ENCODE assay signal across 23 cellular contexts in genomic region chr20:41553142-41553879, GRCh38.
DNase-seq lines count a peak whose midpoint lies in the region; ATAC-seq, FAIRE-seq and TF ChIP-seq lines count a peak whose summit lies in the region.
"Had no signal": no experiment of that assay in that cellular context is flagged by ENCODE, and none has a peak within 500 bp of the region (broad histone marks: within the 10 kb centered on the region; RNA-seq: fewer than 3 reads in every experiment).

No MANE protein-coding gene starts in this region.

- H3K4me2 ChIP-seq in GM12878 (ENCODE audit: control insufficient read depth, insufficient read depth), result peak overlapping the region; percentile 15; the same call in 1 of the 2 replicates
- H3K4me2 ChIP-seq in neural progenitor cell, result peak overlapping the region; percentile 44

- RAD21 ChIA-PET in GM12878 (lab: Charles Lee; ENCODE audit: unreplicated experiment), result interaction anchor here (0.8 to 4.3 kb wide), 5 partner anchors 10 to 64 kb away, joined by 3 to 33 read pairs (median 6); partner anchors contain the start of gene CHD6

- no peaks in the 10 kb centered on the region for H3F3A ChIP-seq in neural progenitor cell (ENCODE audit: low read depth)

- H3K27me3 Mint-ChIP-seq in neural progenitor cell (ENCODE audit: insufficient read depth, low read depth), result peaks cover 4% of the 10 kb centered on the region

- intact Hi-C loops in GM12878 (cut with micrococcal nuclease; ENCODE audit: unreplicated experiment), result no loop called here

- H4K20me1 ChIP-seq in GM12878 (ENCODE audit: control insufficient read depth, insufficient read depth) (no peaks in the 10 kb centered on the region), neural progenitor cell (ENCODE audit: low read depth) (peaks cover 41% of the 10 kb centered on the region)

- peak overlapping the region; percentile 59 for H3K27ac ChIP-seq in C4-2B
- peak overlapping the region; percentile 41 for H3K27ac ChIP-seq in GM12878 (ENCODE audit: control insufficient read depth, insufficient read depth)
- H3K27ac ChIP-seq in neural progenitor cell, result no peak overlapping the region
- H3K27ac ChIP-seq in brain microvascular endothelial cell, result no peak overlapping the region
- H3K27ac ChIP-seq: BLaER1 treated with 17β-estradiol and CSF1 and Interleukin-3, amounts not matched to agents 10 nM and 100 nM; spleen; stomach had no signal

- no peaks in the 10 kb centered on the region for H3K27me3 ChIP-seq in GM12878 (replicated peaks in 1 of 2; ENCODE audit: control insufficient read depth in 2 of 2, insufficient read depth in 2 of 2, low read length in 1 of 2)
- no peaks in the 10 kb centered on the region for H3K27me3 ChIP-seq in neural progenitor cell
- no peaks in the 10 kb centered on the region for H3K27me3 ChIP-seq in brain microvascular endothelial cell (replicated peaks)
- H3K27me3 ChIP-seq: BLaER1 treated with 17β-estradiol and CSF1 and Interleukin-3, amounts not matched to agents 10 nM and 100 nM; spleen; stomach had no signal

- peaks cover 0 to 5% of the 10 kb centered on the region in 2 experiments; a peak in 3 of 4 replicates for H3K36me3 ChIP-seq in GM12878 (ENCODE audit: control insufficient read depth in 2 of 2, insufficient read depth in 2 of 2, low read length in 1 of 2)
- no peaks in the 10 kb centered on the region for H3K36me3 ChIP-seq in neural progenitor cell
- no peaks in the 10 kb centered on the region for H3K36me3 ChIP-seq in brain microvascular endothelial cell (replicated peaks)
- H3K36me3 ChIP-seq: HAP-1 had no signal

- peaks cover 10% of the 10 kb centered on the region for H3K79me2 ChIP-seq in GM12878 (ENCODE audit: control insufficient read depth, insufficient read depth, low read length)
- peaks cover 75% of the 10 kb centered on the region for H3K79me2 ChIP-seq in neural progenitor cell (ENCODE audit: low read depth)

- in situ Hi-C loops in GM13977 (cut with MboI; ENCODE audit: low pct_unique_long_range_greater_than_20kb, low sequenced_read_pairs, unreplicated experiment) (no loop called here), GM12878 (cut with MboI) (no loop called here), GM13976 (cut with MboI; ENCODE audit: low sequenced_read_pairs, unreplicated experiment) (no loop called here), brain microvascular endothelial cell (cut with HindIII; ENCODE audit: low pct_ligation_motif_present, low sequenced_read_pairs) (no loop called here)

- TF ChIP-seq EP300 in GM12878 (IDR thresholded peaks at IDR 0.05; ENCODE audit: borderline replicate concordance in 1 of 2, control insufficient read depth in 1 of 2, low read depth in 2 of 2, low read length in 2 of 2), result no peak

- no peak overlapping the region for H3K27ac Mint-ChIP-seq in neural progenitor cell
- H3K27ac Mint-ChIP-seq: activated T-helper 1 cell treated with anti-CD3 and anti-CD28 coated beads, Interleukin-12 subunit alpha, Interleukin-12 subunit beta, Interleukin-2, Interleukin-4 antibody, amounts not matched to agents 30 ng/mL and 10 ng/mL and 1 ng/mL, durations not matched to agents 14 hours and 24 hours and 36 hours had no signal

- WGBS in GM12878 (ENCODE audit: insufficient coverage, insufficient replicate concordance, low lambda C conversion rate, missing lambda C conversion rate), result 67% methylated on average over 9 of the region's 9 CpGs

- H3K4me3 ChIP-seq in GM12878 (no peak overlapping the region), neural progenitor cell (no peak overlapping the region), brain microvascular endothelial cell (ENCODE audit: low read depth, low read length) (no peak overlapping the region)
- H3K4me3 ChIP-seq: BLaER1 treated with 17β-estradiol and CSF1 and Interleukin-3, amounts not matched to agents 10 nM and 100 nM; HAP-1; spleen; stomach had no signal

- BruUV-seq in GM12878 (replicated peaks; lab: Mats Ljungman, UMichigan), result no TSS peak

- POLR2A ChIA-PET in GM12878 (lab: Charles Lee), result interaction anchor here (0.9 to 2.3 kb wide), 4 partner anchors 18 to 68 kb away, joined by 3 to 7 read pairs (median 4); partner anchors contain the start of gene CHD6

- H3K9ac ChIP-seq in GM12878 (ENCODE audit: control insufficient read depth, insufficient read depth, low read length), result no peak overlapping the region
- no peak overlapping the region for H3K9ac ChIP-seq in neural progenitor cell
- H3K9ac ChIP-seq: BLaER1 treated with 17β-estradiol and CSF1 and Interleukin-3, amounts not matched to agents 10 nM and 100 nM had no signal

- TF ChIP-seq CTCF in C4-2B (conservative IDR thresholded peaks at IDR 0.05), result no peak
- TF ChIP-seq CTCF in GM13977 (IDR thresholded peaks at IDR 0.05; ENCODE audit: extremely low read depth, insufficient read depth, missing control alignments), result no peak
- no peak for TF ChIP-seq CTCF in GM12878 (IDR thresholded peaks at IDR 0.05 in 2 of 3, conservative IDR thresholded peaks at IDR 0.05 in 1 of 3; ENCODE audit: control insufficient read depth in 2 of 3, extremely low read depth in 1 of 3, insufficient read depth in 1 of 3, low read depth in 3 of 3, low read length in 3 of 3)
- no peak for TF ChIP-seq CTCF in neural progenitor cell (IDR thresholded peaks at IDR 0.05)
- no peak for TF ChIP-seq CTCF in GM13976 (IDR thresholded peaks at IDR 0.05; ENCODE audit: borderline replicate concordance, control extremely low read depth, extremely low read depth, insufficient read depth, missing control alignments)
- TF ChIP-seq CTCF in brain microvascular endothelial cell (IDR thresholded peaks at IDR 0.05; ENCODE audit: low read depth, low read length, missing control alignments), result no peak

- H2AFZ ChIP-seq in GM12878 (ENCODE audit: control insufficient read depth, low read depth, low read length) (no peak overlapping the region), neural progenitor cell (replicated peaks) (no peak overlapping the region)

- 0 out of 2 replicates have a peak, but pooled peaks cover 4% of the 10 kb centered on the region for H3K4me1 ChIP-seq in GM12878 (ENCODE audit: control insufficient read depth, insufficient read depth, low read length)
- H3K4me1 ChIP-seq in neural progenitor cell, result peaks cover 37% of the 10 kb centered on the region
- H3K4me1 ChIP-seq: HAP-1 had no signal

- SMC1A ChIA-PET in GM12878 (lab: Charles Lee; ENCODE audit: uncharacterized antibody, unreplicated experiment), result interaction anchor here (0.8 to 3.9 kb wide), 10 partner anchors 9 to 88 kb away, joined by 3 to 12 read pairs (median 3); no protein-coding TSS in a partner anchor

- CTCF ChIA-PET in GM12878 (lab: Yijun Ruan, JAX), result interaction anchor here (0.7 to 1.6 kb wide), 3 partner anchors 10 to 18 kb away, joined by 3 to 7 read pairs (median 3); no protein-coding TSS in a partner anchor

- ATAC-seq in GM12878, result peak; percentile 84
- ATAC-seq: activated naive CD4-positive, alpha-beta T cell treated with anti-CD3 and anti-CD28 coated beads, Interleukin-2, amount 50 U/mL, for 72 hours had no signal

- no peak overlapping the region for H3K4me3 Mint-ChIP-seq in neural progenitor cell
- H3K4me3 Mint-ChIP-seq: activated T-helper 1 cell treated with anti-CD3 and anti-CD28 coated beads, Interleukin-12 subunit alpha, Interleukin-12 subunit beta, Interleukin-2, Interleukin-4 antibody, amounts not matched to agents 30 ng/mL and 10 ng/mL and 1 ng/mL, durations not matched to agents 14 hours and 24 hours and 36 hours had no signal

- no peak for TF ChIP-seq POLR2A in GM12878 (IDR thresholded peaks at IDR 0.05; ENCODE audit: low read depth, low read length)

- DNase-seq in GM13977 (ENCODE audit: low spot score) (peak; percentile 30), GM12878 (ENCODE audit: low read depth, low spot score) (no peak), neural progenitor cell (ENCODE audit: low spot score) (no peak), GM13976 (ENCODE audit: low spot score) (no peak), brain microvascular endothelial cell (no peak)
- DNase-seq in activated CD4-positive, alpha-beta T cell treated with anti-CD3 and anti-CD28 coated beads for 1 hour, result no peak
- DNase-seq in stimulated activated CD4-positive, alpha-beta T cell treated with anti-CD3 and anti-CD28 coated beads, Interleukin-2, amount 100 ng/mL, for 48 hours, result no peak
- DNase-seq: EL; mesenchymal stem cell; MM.1S; NCI-H1694 treated with DMSO at 0.1 percent for 48 hours; NCI-H226; NCI-H748 treated with DMSO at 0.1 percent for 48 hours; retina; spleen; stimulated activated CD4-positive, alpha-beta T cell treated with anti-CD3 and anti-CD28 coated beads, Interleukin-4, amount 100 ng/mL, for 4 hours; stomach had no signal

- peaks cover 50% of the 10 kb centered on the region for H3K36me3 Mint-ChIP-seq in neural progenitor cell

- H3K9me3 ChIP-seq in GM12878 (replicated peaks; ENCODE audit: control insufficient read depth, insufficient read depth, low read length) (peaks cover 5% of the 10 kb centered on the region; the same call in 2 of the 3 replicates), neural progenitor cell (ENCODE audit: low read depth) (no peaks in the 10 kb centered on the region)
- H3K9me3 ChIP-seq: HAP-1, stomach had no signal

- H3K9me3 Mint-ChIP-seq in neural progenitor cell, result peaks cover 66% of the 10 kb centered on the region

- H3K4me1 Mint-ChIP-seq in neural progenitor cell, result no peaks in the 10 kb centered on the region

- no peak for TF ChIP-seq RAD21 in GM12878 (IDR thresholded peaks at IDR 0.05; ENCODE audit: insufficient read depth, low read depth, low read length)

- FAIRE-seq in GM12878 (lab: Jason Lieb, UNC), result no peak
- FAIRE-seq: astrocyte had no signal

TF ChIP-seq in GM12878, 131 proteins besides CTCF, POLR2A, EP300 and RAD21 (continues in another document):
- TF ChIP-seq SIN3A (IDR thresholded peaks at IDR 0.05; ENCODE audit: low read depth, low read length), result no peak
- peak; percentile 16 to 41; a peak in 2 of 4 replicates for TF ChIP-seq IKZF2 (IDR thresholded peaks at IDR 0.05)
- peak in 1 of 2 experiments; percentile 60; a peak in 1 of 4 replicates for TF ChIP-seq BHLHE40 (IDR thresholded peaks at IDR 0.05; ENCODE audit: borderline replicate concordance in 1 of 2, low read depth in 2 of 2, low read length in 1 of 2)
- TF ChIP-seq PKNOX1 (IDR thresholded peaks at IDR 0.05), result 0 out of 2 replicates have a peak, but pooled peaks have one; percentile 51
- TF ChIP-seq MTA2 (IDR thresholded peaks at IDR 0.05; ENCODE audit: low read depth), result peak; percentile 26; the same call in 1 of the 2 replicates
- peak; percentile 52; the same call in 1 of the 2 replicates for TF ChIP-seq JUNB (IDR thresholded peaks at IDR 0.05)
- no peak for TF ChIP-seq CBX3 (IDR thresholded peaks at IDR 0.05; ENCODE audit: borderline replicate concordance, low read depth)
- TF ChIP-seq NR2C1 (IDR thresholded peaks at IDR 0.05), result no peak

Comparison
In these comparisons a context has a peak if more than half of its experiments do, and no peak if none do; other contexts are left out.
1. H3K27ac ChIP-seq: peak in C4-2B (single experiment) and GM12878 (single experiment); none in neural progenitor cell (single experiment) and brain microvascular endothelial cell (single experiment).